Comparison of ENCODE assay signal across 8 cellular contexts in the genomic region with DNA sequence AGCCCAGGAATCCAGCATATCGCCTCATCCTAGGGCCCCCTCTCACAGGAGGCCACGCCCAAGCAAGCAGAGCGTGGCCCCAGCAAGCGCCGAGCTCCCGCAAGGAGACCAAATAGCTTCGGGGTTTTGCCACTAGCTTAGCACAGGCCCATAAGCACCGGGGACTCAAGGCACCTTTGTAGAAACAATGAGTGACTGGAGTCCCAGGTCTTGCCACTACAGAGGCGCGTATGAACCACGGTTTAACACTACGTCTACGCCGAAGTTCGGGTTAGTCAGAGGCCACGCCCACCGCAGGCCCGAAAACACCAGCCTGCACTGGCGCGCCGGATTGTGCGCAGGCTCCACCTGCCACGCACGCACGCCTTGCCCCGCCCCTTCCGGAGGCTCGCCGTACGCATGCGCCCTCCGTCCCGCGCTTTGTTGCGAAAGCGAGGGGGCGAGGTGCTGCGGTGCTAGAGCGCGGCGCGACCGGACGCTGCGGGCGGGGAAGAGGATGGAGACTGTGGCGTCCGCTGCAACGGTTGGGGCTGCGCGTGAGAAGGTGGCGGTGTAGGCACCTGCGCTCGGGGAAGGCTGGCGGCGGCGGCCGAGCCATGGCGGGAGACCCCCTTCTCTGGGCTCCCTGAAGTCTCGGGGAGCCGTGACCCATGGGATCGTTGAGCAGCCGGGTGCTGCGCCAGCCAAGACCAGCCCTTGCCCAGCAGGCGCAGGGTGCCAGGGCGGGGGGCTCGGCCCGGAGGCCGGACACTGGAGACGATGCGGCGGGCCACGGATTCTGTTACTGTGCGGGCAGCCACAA.
DNase-seq lines count a peak whose midpoint lies in the region; ATAC-seq lines count a peak whose summit lies in the region.

A gene with protein sequence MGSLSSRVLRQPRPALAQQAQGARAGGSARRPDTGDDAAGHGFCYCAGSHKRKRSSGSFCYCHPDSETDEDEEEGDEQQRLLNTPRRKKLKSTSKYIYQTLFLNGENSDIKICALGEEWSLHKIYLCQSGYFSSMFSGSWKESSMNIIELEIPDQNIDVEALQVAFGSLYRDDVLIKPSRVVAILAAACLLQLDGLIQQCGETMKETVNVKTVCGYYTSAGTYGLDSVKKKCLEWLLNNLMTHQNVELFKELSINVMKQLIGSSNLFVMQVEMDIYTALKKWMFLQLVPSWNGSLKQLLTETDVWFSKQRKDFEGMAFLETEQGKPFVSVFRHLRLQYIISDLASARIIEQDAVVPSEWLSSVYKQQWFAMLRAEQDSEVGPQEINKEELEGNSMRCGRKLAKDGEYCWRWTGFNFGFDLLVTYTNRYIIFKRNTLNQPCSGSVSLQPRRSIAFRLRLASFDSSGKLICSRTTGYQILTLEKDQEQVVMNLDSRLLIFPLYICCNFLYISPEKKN (plus strand): TSS at position 418 of the 802 bp plus-strand sequence. CDS start 233 bp downstream, at position 651.

- H3K27me3 ChIP-seq in BLaER1 = no peaks in the 10 kb centered on the region
- no peaks in the 10 kb centered on the region for H3K27me3 ChIP-seq in layer of hippocampus (ENCODE audit: control insufficient read depth, insufficient read depth, low read length)

- H3K4me3 ChIP-seq in BLaER1 = peak within 1 kb of the TSS; percentile 86

- peak within 1 kb of the TSS; percentile 88 for H3K9ac ChIP-seq in BLaER1

- H3K4me2 ChIP-seq in BLaER1 = peak within 1 kb of the TSS; percentile 85

- H3K36me3 ChIP-seq in BLaER1 = peaks cover 12% of the 10 kb centered on the region; the same call in 1 of the 2 replicates

- ATAC-seq in GM19324 (IDR thresholded peaks at IDR 0.05; ENCODE audit: low FRiP score, unreplicated experiment) = peak; percentile 94
- ATAC-seq in HG03460 (IDR thresholded peaks at IDR 0.05; ENCODE audit: unreplicated experiment) = peak; percentile 92

- H4K20me1 ChIP-seq in BLaER1 = peaks cover 46% of the 10 kb centered on the region

- peaks cover 61% of the 10 kb centered on the region for H3K4me1 ChIP-seq in BLaER1

- H3K9me3 ChIP-seq in BLaER1 = no peaks in the 10 kb centered on the region

- H3K27ac ChIP-seq in BLaER1 = peak within 1 kb of the TSS; percentile 86
- peak within 1 kb of the TSS; percentile 92 for H3K27ac ChIP-seq in cingulate gyrus (ENCODE audit: low read depth, low read length)
- peak within 1 kb of the TSS; percentile 91 for H3K27ac ChIP-seq in layer of hippocampus (ENCODE audit: low read depth, low read length)

- DNase-seq in NCI-H524 treated with DMSO at 0.1 percent for 48 hours (lab: John Stamatoyannopoulos, UW) = peak; percentile 48
- DNase-seq in activated CD4-positive, alpha-beta T cell treated with anti-CD3 and anti-CD28 coated beads for 4 hours = peak; percentile 98
- DNase-seq in stimulated activated CD4-positive, alpha-beta T cell treated with anti-CD3 and anti-CD28 coated beads, Interleukin-1b, Interleukin-23, amount 100 ng/mL, for 24 hours (ENCODE audit: low read depth in 4 of 4, low spot score in 1 of 4) = peak; percentile 97 to 98 (median 98)

Comparison
In these comparisons a context has a peak if more than half of its experiments do, and no peak if none do; other contexts are left out.
1. Peak in every context shown above with its lines: DNase-seq, ATAC-seq, H3K4me3 ChIP-seq and H3K27ac ChIP-seq.
2. DNase-seq: peak in every context shown above with its lines; median percentile 98 in activated CD4-positive, alpha-beta T cell treated with anti-CD3 and anti-CD28 coated beads for 4 hours; 98 in stimulated activated CD4-positive, alpha-beta T cell treated with anti-CD3 and anti-CD28 coated beads, Interleukin-1b, Interleukin-23, amount 100 ng/mL, for 24 hours; 48 in NCI-H524 treated with DMSO at 0.1 percent for 48 hours.